In genomic region chr2:84084856-84085255, GRCh38 we compare ENCODE assay signal across 29 cellular contexts.
"Had no signal": no experiment of that assay in that cellular context is flagged by ENCODE, and none has a peak within 500 bp of the region (broad histone marks: within the 10 kb centered on the region; RNA-seq: fewer than 3 reads in every experiment).

No MANE protein-coding gene starts in this region.

- H3K4me1 ChIP-seq: colonic mucosa, esophagus muscularis mucosa, esophagus squamous epithelium, foreskin keratinocyte, gastrocnemius medialis, gastroesophageal sphincter, heart left ventricle, heart right ventricle had no signal

- DNase-seq: colonic mucosa; cortex of kidney; dermis blood vessel endothelial cell; dorsolateral prefrontal cortex; effector CD4-positive, alpha-beta T cell; effector CD8-positive, alpha-beta T cell; effector memory CD4-positive, alpha-beta T cell; effector memory CD8-positive, alpha-beta T cell; erythroblast; esophagus squamous epithelium; foreskin fibroblast; foreskin keratinocyte; foreskin melanocyte; gastrocnemius medialis; glutamatergic neuron; head of caudate nucleus; heart left ventricle; heart right ventricle had no signal

- H3K27ac ChIP-seq: colonic mucosa, coronary artery, dorsolateral prefrontal cortex, epithelial cell of prostate, esophagus muscularis mucosa, esophagus squamous epithelium, foreskin keratinocyte, gastrocnemius medialis, gastroesophageal sphincter, heart left ventricle, heart right ventricle, hepatocyte had no signal

- FAIRE-seq: colon, endometrium, endothelial cell of umbilical vein, frontal cortex had no signal

- H3K27ac Mint-ChIP-seq: dendritic cell treated with granulocyte-macrophage colony-stimulating factor and Interleukin-4, amounts not matched to agents 40 ng/mL and 50 ng/mL, for 4 days; effector memory CD8-positive, alpha-beta T cell had no signal

- H3K9me3 Mint-ChIP-seq: dendritic cell treated with granulocyte-macrophage colony-stimulating factor and Interleukin-4, amounts not matched to agents 40 ng/mL and 50 ng/mL, for 4 days; effector memory CD8-positive, alpha-beta T cell had no signal

- H3K4me2 ChIP-seq: hepatocyte had no signal

- H3K4me3 Mint-ChIP-seq: dendritic cell treated with granulocyte-macrophage colony-stimulating factor and Interleukin-4, amounts not matched to agents 40 ng/mL and 50 ng/mL, for 4 days; effector memory CD8-positive, alpha-beta T cell had no signal

- H2AFZ ChIP-seq: hepatocyte had no signal

- H3K79me2 ChIP-seq: hepatocyte had no signal

- H3K9me3 ChIP-seq: colonic mucosa, esophagus muscularis mucosa, esophagus squamous epithelium, gastrocnemius medialis, gastroesophageal sphincter, heart left ventricle, heart right ventricle had no signal

- H3K36me3 ChIP-seq: colonic mucosa, esophagus muscularis mucosa, esophagus squamous epithelium, gastrocnemius medialis, gastroesophageal sphincter, heart left ventricle, heart right ventricle had no signal

- H3K27me3 ChIP-seq: colonic mucosa, esophagus muscularis mucosa, esophagus squamous epithelium, gastrocnemius medialis, gastroesophageal sphincter, hepatocyte had no signal

- ATAC-seq: effector memory CD8-positive, alpha-beta T cell; esophagus mucosa; foreskin keratinocyte; gastrocnemius medialis; gastroesophageal sphincter; heart left ventricle; heart right ventricle had no signal

- H3K4me3 ChIP-seq: colonic mucosa, coronary artery, dorsolateral prefrontal cortex, esophagus muscularis mucosa, esophagus squamous epithelium, gastrocnemius medialis, gastroesophageal sphincter, heart left ventricle, heart right ventricle, hepatocyte had no signal

- H3K27me3 Mint-ChIP-seq: dendritic cell treated with granulocyte-macrophage colony-stimulating factor and Interleukin-4, amounts not matched to agents 40 ng/mL and 50 ng/mL, for 4 days had no signal
